15 cellular contexts compared by ENCODE assay signal in the genomic region with DNA sequence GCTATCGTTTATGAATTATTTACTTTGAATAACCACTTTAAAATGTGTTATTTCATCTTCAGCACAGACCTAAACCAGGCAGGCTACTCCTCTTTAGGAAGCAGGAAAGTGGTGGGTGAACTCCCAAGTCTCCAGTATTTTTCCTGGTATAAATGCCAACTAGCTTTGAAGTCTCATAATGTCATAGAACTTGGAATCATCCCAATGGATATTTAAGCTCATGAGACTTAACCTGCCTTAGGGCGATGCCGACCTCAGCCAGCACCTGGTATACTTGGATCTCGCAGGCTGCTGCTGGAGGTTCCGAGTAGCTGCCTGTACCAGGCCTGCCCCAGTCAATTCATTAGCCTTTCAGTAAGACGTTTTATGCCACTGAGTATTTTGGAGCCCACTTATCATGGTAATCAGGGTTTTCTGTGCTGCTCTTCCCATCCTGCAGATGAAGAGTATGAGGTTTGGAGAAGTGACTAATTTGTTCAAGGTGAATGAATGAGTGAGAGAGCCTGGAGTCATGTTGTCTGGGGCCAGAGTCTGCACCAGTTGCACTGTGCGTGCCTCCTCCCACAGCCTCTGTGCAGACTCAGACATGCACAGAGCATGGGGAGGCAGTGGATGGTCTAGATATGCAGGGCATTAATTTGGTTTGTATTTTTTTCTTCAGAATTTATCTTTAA. TPM values are rescaled to one million over a fixed set of nuclear protein-coding genes. Genes with fewer than 3 reads are reported as not detected.
DNase-seq lines count a peak whose midpoint lies in the region; ATAC-seq, FAIRE-seq and TF ChIP-seq lines count a peak whose summit lies in the region.
"Had no signal": no experiment of that assay in that cellular context is flagged by ENCODE, and none has a peak within 500 bp of the region (broad histone marks: within the 10 kb centered on the region; RNA-seq: fewer than 3 reads in every experiment).

No MANE protein-coding gene starts in this region.

- H3K4me3 Mint-ChIP-seq in astrocyte (ENCODE audit: unreplicated experiment) (no peak overlapping the region), nephron progenitor cell (no peak overlapping the region)
- H3K4me3 Mint-ChIP-seq: CD8-positive, alpha-beta memory T cell; naive thymus-derived CD8-positive, alpha-beta T cell; stimulated activated naive CD8-positive, alpha-beta T cell treated with anti-CD3 and anti-CD28 coated beads, Interleukin-15, Interleukin-2, amounts not matched to agents 100 ng/mL and 50 ng/mL, for 24 hours had no signal

- no peak for FAIRE-seq in astrocyte (lab: Jason Lieb, UNC)
- FAIRE-seq: endometrium had no signal

- H3K4me3 ChIP-seq in astrocyte (ENCODE audit: insufficient read depth, low read depth, low read length), result no peak overlapping the region

- H3K4me2 ChIP-seq in astrocyte (ENCODE audit: low read length), result peak overlapping the region; percentile 10

- peaks cover 33% of the 10 kb centered on the region for H3K4me1 ChIP-seq in astrocyte (ENCODE audit: insufficient read depth, low read length)

- H3K36me3 Mint-ChIP-seq in astrocyte (ENCODE audit: low read depth, unreplicated experiment) (peaks cover 11% of the 10 kb centered on the region), nephron progenitor cell (ENCODE audit: low read depth) (peaks cover 26% of the 10 kb centered on the region)
- H3K36me3 Mint-ChIP-seq: naive thymus-derived CD8-positive, alpha-beta T cell had no signal

- H3K27ac ChIP-seq in astrocyte (ENCODE audit: low read depth, low read length), result peak overlapping the region; percentile 56

- H3K79me2 ChIP-seq in astrocyte (ENCODE audit: insufficient read depth, low read length), result peaks cover 25% of the 10 kb centered on the region

- ATAC-seq in GM18907 (IDR thresholded peaks at IDR 0.05; ENCODE audit: unreplicated experiment) (peak; percentile 20), HG02870 (IDR thresholded peaks at IDR 0.05; ENCODE audit: unreplicated experiment) (peak; percentile 18)
- ATAC-seq: naive thymus-derived CD8-positive, alpha-beta T cell had no signal

- no peaks in the 10 kb centered on the region for H3K27me3 Mint-ChIP-seq in astrocyte (ENCODE audit: low read depth, unreplicated experiment)
- no peaks in the 10 kb centered on the region for H3K27me3 Mint-ChIP-seq in nephron progenitor cell (ENCODE audit: low read depth, poor library complexity)
- H3K27me3 Mint-ChIP-seq: CD8-positive, alpha-beta memory T cell; stimulated activated naive CD8-positive, alpha-beta T cell treated with anti-CD3 and anti-CD28 coated beads, Interleukin-15, Interleukin-2, amounts not matched to agents 100 ng/mL and 50 ng/mL, for 24 hours had no signal

- H3K4me1 Mint-ChIP-seq in astrocyte (ENCODE audit: low read depth, unreplicated experiment), result peaks cover 40% of the 10 kb centered on the region
- peaks cover 89% of the 10 kb centered on the region for H3K4me1 Mint-ChIP-seq in nephron progenitor cell

- no peaks in the 10 kb centered on the region for H3K9me3 ChIP-seq in astrocyte (ENCODE audit: insufficient read depth, low read depth, low read length)

- peaks cover 9% of the 10 kb centered on the region for H4K20me1 ChIP-seq in astrocyte (ENCODE audit: insufficient read depth, low read length)

- no peaks in the 10 kb centered on the region for H3K27me3 ChIP-seq in astrocyte (ENCODE audit: insufficient read depth, low read length)

- DNase-seq in astrocyte (ENCODE audit: low read depth) (peak; percentile 23), nephron progenitor cell (no peak), CD1c-positive myeloid dendritic cell (ENCODE audit: extremely low spot score) (no peak), dedifferentiated amniotic fluid mesenchymal stem cell (ENCODE audit: extremely low spot score) (no peak), DMS53 treated with DMSO at 0.1 percent for 48 hours (lab: John Stamatoyannopoulos, UW; ENCODE audit: unreplicated experiment) (no peak)
- DNase-seq in stimulated activated CD8-positive, alpha-beta memory T cell treated with anti-CD3 and anti-CD28 coated beads, Interleukin-4, amount 100 ng/mL, for 48 hours, result no peak
- DNase-seq: anterior cingulate cortex; CD8-positive, alpha-beta memory T cell; naive thymus-derived CD8-positive, alpha-beta T cell; stimulated activated CD4-positive, alpha-beta T cell treated with anti-CD3 and anti-CD28 coated beads, Interleukin-1b, Interleukin-23, amount 100 ng/mL, for 48 hours; T-helper 9 cell had no signal

- no peaks in the 10 kb centered on the region for H3K36me3 ChIP-seq in astrocyte (ENCODE audit: insufficient read depth, low read length)

- H2AFZ ChIP-seq in astrocyte (ENCODE audit: low read depth, low read length), result no peak overlapping the region

- H3K9me3 Mint-ChIP-seq in astrocyte (ENCODE audit: unreplicated experiment) (peaks cover 2% of the 10 kb centered on the region), nephron progenitor cell (no peaks in the 10 kb centered on the region)
- H3K9me3 Mint-ChIP-seq: CD8-positive, alpha-beta memory T cell; naive thymus-derived CD8-positive, alpha-beta T cell; stimulated activated naive CD8-positive, alpha-beta T cell treated with anti-CD3 and anti-CD28 coated beads, Interleukin-15, Interleukin-2, amounts not matched to agents 100 ng/mL and 50 ng/mL, for 24 hours had no signal

- H3K9ac ChIP-seq in astrocyte (ENCODE audit: low read length), result peak overlapping the region; percentile 13

- H3K27ac Mint-ChIP-seq in astrocyte (ENCODE audit: unreplicated experiment) (peak overlapping the region; percentile 96), nephron progenitor cell (peak overlapping the region; percentile 91)
- H3K27ac Mint-ChIP-seq: stimulated activated naive CD8-positive, alpha-beta T cell treated with anti-CD3 and anti-CD28 coated beads, Interleukin-15, Interleukin-2, amounts not matched to agents 100 ng/mL and 50 ng/mL, for 24 hours had no signal

- TF ChIP-seq CTCF in astrocyte (IDR thresholded peaks at IDR 0.05; ENCODE audit: insufficient read depth, low read depth, low read length) (no peak), nephron progenitor cell (IDR thresholded peaks at IDR 0.05) (no peak)

RNA-seq across cellular contexts. Expression of gene VANGL1, which starts 34.9 kb away (rescaled TPM):
- total RNA-seq in astrocyte, result 12.9 and 13.8 TPM in 2 replicates
